In the genomic region with DNA sequence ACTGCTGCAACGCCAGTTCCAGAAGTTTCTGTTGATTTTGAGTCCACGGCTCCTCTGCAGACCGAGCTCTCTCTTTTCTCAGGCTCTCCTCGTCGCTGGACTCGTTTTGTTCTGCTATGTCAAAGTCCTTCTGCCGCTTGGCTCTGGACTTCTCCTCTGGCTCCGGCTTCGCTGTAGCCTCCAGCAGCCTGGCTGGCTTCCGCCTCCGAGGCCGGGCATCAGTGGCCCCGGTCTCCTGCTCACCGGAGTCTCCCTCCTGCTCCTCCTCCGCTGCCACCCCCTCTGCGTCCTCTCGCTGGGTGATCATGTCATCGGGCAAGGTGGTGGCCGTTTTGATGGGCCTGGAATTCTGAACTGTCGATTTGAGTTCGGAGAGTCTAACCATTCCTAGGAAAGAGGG, we compare ENCODE assay signal across 33 cellular contexts.
"Had no signal": no experiment of that assay in that cellular context is flagged by ENCODE, and none has a peak within 500 bp of the region (broad histone marks: within the 10 kb centered on the region; RNA-seq: fewer than 3 reads in every experiment).

No MANE protein-coding gene starts in this region.

- H3K27ac ChIP-seq: adrenal gland, body of pancreas, cardiac muscle cell, coronary artery, dorsolateral prefrontal cortex, heart left ventricle had no signal

- ATAC-seq: activated naive CD8-positive, alpha-beta T cell treated with anti-CD3 and anti-CD28 coated beads, Interleukin-2, amount 50 U/mL, for 24 hours; body of pancreas; esophagus mucosa; heart left ventricle had no signal

- H3K27ac Mint-ChIP-seq: activated CD4-positive, alpha-beta memory T cell treated with anti-CD3 and anti-CD28 coated beads, Interleukin-2, amount 10 ng/mL, durations not matched to agents 7 days and 5 days; activated CD4-positive, alpha-beta T cell treated with anti-CD3 and anti-CD28 coated beads, Interleukin-2, amount 10 ng/mL, durations not matched to agents 7 days and 5 days; activated naive CD4-positive, alpha-beta T cell treated with anti-CD3 and anti-CD28 coated beads for 36 hours; activated naive CD4-positive, alpha-beta T cell treated with anti-CD3 and anti-CD28 coated beads, Interleukin-2, amount 50 U/mL, for 24 hours; activated naive CD8-positive, alpha-beta T cell treated with anti-CD3 and anti-CD28 coated beads for 36 hours; activated naive CD8-positive, alpha-beta T cell treated with anti-CD3 and anti-CD28 coated beads, Interleukin-2, amount 50 U/mL, for 24 hours; activated T-helper 1 cell treated with anti-CD3 and anti-CD28 coated beads, Interleukin-12 subunit alpha, Interleukin-12 subunit beta, Interleukin-2, Interleukin-4 antibody, amounts not matched to agents 30 ng/mL and 10 ng/mL and 1 ng/mL, durations not matched to agents 14 hours and 24 hours and 36 hours; activated T-helper 2 cell treated with anti-CD3 and anti-CD28 coated beads, Interferon-gamma antibody, Interleukin-2, Interleukin-4, amounts not matched to agents 10 μg/mL and 5 μg/mL and 100 μg/mL, durations not matched to agents 14 hours and 24 hours and 36 hours; dendritic cell treated with granulocyte-macrophage colony-stimulating factor and Interleukin-4, amounts not matched to agents 40 ng/mL and 50 ng/mL, for 4 days; endodermal cell had no signal

- H3K9me3 ChIP-seq: adrenal gland, body of pancreas, heart left ventricle had no signal

- H3K4me1 ChIP-seq: body of pancreas had no signal

- DNase-seq: activated CD4-positive, alpha-beta memory T cell treated with anti-CD3 and anti-CD28 coated beads, Interleukin-2, amount 10 ng/mL, durations not matched to agents 7 days and 5 days; activated CD4-positive, alpha-beta T cell treated with anti-CD3 and anti-CD28 coated beads for 1 hour; activated CD4-positive, alpha-beta T cell treated with anti-CD3 and anti-CD28 coated beads for 4 hours; activated CD4-positive, alpha-beta T cell treated with anti-CD3 and anti-CD28 coated beads, Interleukin-2, amount 10 ng/mL, durations not matched to agents 7 days and 5 days; activated CD4-positive, alpha-beta T cell treated with anti-CD3 and anti-CD28 coated beads, Interleukin-2, amount 50 U/mL, for 4 hours; activated effector memory CD4-positive, alpha-beta T cell treated with anti-CD3 and anti-CD28 coated beads, Interleukin-2, amount 50 U/mL, for 16 hours; activated naive CD4-positive, alpha-beta T cell treated with anti-CD3 and anti-CD28 coated beads for 36 hours; activated naive CD8-positive, alpha-beta T cell treated with anti-CD3 and anti-CD28 coated beads for 36 hours; activated naive CD8-positive, alpha-beta T cell treated with anti-CD3 and anti-CD28 coated beads, Interleukin-2, amount 50 U/mL, for 24 hours; activated T-cell treated with anti-CD3 and anti-CD28 coated beads, Interleukin-2, amount 50 U/mL, for 1 hour; activated T-cell treated with anti-CD3 and anti-CD28 coated beads, Interleukin-2, amount 50 U/mL, for 48 hours; adrenal gland; amygdala; aorta; body of pancreas; central memory CD4-positive, alpha-beta T cell; cerebellar nuclear complex; dorsolateral prefrontal cortex; effector memory CD4-positive, alpha-beta T cell; endodermal cell; foreskin fibroblast; glutamatergic neuron; heart left ventricle; T-helper 1 cell; T-helper 2 cell had no signal

- H3K27me3 Mint-ChIP-seq: activated CD4-positive, alpha-beta memory T cell treated with anti-CD3 and anti-CD28 coated beads, Interleukin-2, amount 10 ng/mL, durations not matched to agents 7 days and 5 days; activated CD4-positive, alpha-beta T cell treated with anti-CD3 and anti-CD28 coated beads, Interleukin-2, amount 10 ng/mL, durations not matched to agents 7 days and 5 days; activated naive CD4-positive, alpha-beta T cell treated with anti-CD3 and anti-CD28 coated beads, Interleukin-2, amount 50 U/mL, for 24 hours; activated naive CD8-positive, alpha-beta T cell treated with anti-CD3 and anti-CD28 coated beads for 36 hours; activated naive CD8-positive, alpha-beta T cell treated with anti-CD3 and anti-CD28 coated beads, Interleukin-2, amount 50 U/mL, for 24 hours; dendritic cell treated with granulocyte-macrophage colony-stimulating factor and Interleukin-4, amounts not matched to agents 40 ng/mL and 50 ng/mL, for 4 days had no signal

- H3K27me3 ChIP-seq: adrenal gland, body of pancreas, cardiac muscle cell, dorsolateral prefrontal cortex, heart left ventricle had no signal

- FAIRE-seq: frontal cortex had no signal

- H3K36me3 ChIP-seq: adrenal gland, cardiac muscle cell had no signal

- H3K4me3 Mint-ChIP-seq: activated CD4-positive, alpha-beta memory T cell treated with anti-CD3 and anti-CD28 coated beads, Interleukin-2, amount 10 ng/mL, durations not matched to agents 7 days and 5 days; activated CD4-positive, alpha-beta T cell treated with anti-CD3 and anti-CD28 coated beads, Interleukin-2, amount 10 ng/mL, durations not matched to agents 7 days and 5 days; activated naive CD4-positive, alpha-beta T cell treated with anti-CD3 and anti-CD28 coated beads for 36 hours; activated naive CD4-positive, alpha-beta T cell treated with anti-CD3 and anti-CD28 coated beads, Interleukin-2, amount 50 U/mL, for 24 hours; activated naive CD8-positive, alpha-beta T cell treated with anti-CD3 and anti-CD28 coated beads for 36 hours; activated naive CD8-positive, alpha-beta T cell treated with anti-CD3 and anti-CD28 coated beads, Interleukin-2, amount 50 U/mL, for 24 hours; activated T-helper 1 cell treated with anti-CD3 and anti-CD28 coated beads, Interleukin-12 subunit alpha, Interleukin-12 subunit beta, Interleukin-2, Interleukin-4 antibody, amounts not matched to agents 30 ng/mL and 10 ng/mL and 1 ng/mL, durations not matched to agents 14 hours and 24 hours and 36 hours; dendritic cell treated with granulocyte-macrophage colony-stimulating factor and Interleukin-4, amounts not matched to agents 40 ng/mL and 50 ng/mL, for 4 days; endodermal cell had no signal

- H3K4me1 Mint-ChIP-seq: activated CD4-positive, alpha-beta memory T cell treated with anti-CD3 and anti-CD28 coated beads, Interleukin-2, amount 10 ng/mL, durations not matched to agents 7 days and 5 days; activated naive CD8-positive, alpha-beta T cell treated with anti-CD3 and anti-CD28 coated beads for 36 hours; activated naive CD8-positive, alpha-beta T cell treated with anti-CD3 and anti-CD28 coated beads, Interleukin-2, amount 50 U/mL, for 24 hours had no signal

- H3K4me3 ChIP-seq: adrenal gland, body of pancreas, cardiac muscle cell, coronary artery, dorsolateral prefrontal cortex, heart left ventricle had no signal
